31 cellular contexts compared by ENCODE assay signal in genomic region chr17:40522961-40523310, GRCh38. TPM values are rescaled to one million over a fixed set of nuclear protein-coding genes. Genes with fewer than 3 reads are reported as not detected.
DNase-seq lines count a peak whose midpoint lies in the region; ATAC-seq and TF ChIP-seq lines count a peak whose summit lies in the region.
"Had no signal": no experiment of that assay in that cellular context is flagged by ENCODE, and none has a peak within 500 bp of the region (broad histone marks: within the 10 kb centered on the region; RNA-seq: fewer than 3 reads in every experiment).

No MANE protein-coding gene starts in this region.

- ATAC-seq in sciatic nerve (no peak), GM23338 (no peak)
- ATAC-seq: HepG2, Panc1 had no signal

- no peaks in the 10 kb centered on the region for H3K79me2 ChIP-seq in MM.1S (ENCODE audit: low read length)
- no peaks in the 10 kb centered on the region for H3K79me2 ChIP-seq in GM23338 (replicated peaks; ENCODE audit: insufficient read depth)

- H3K27ac ChIP-seq in MM.1S (ENCODE audit: low read length) = no peak overlapping the region
- no peak overlapping the region for H3K27ac ChIP-seq in GM23338 (ENCODE audit: low read depth)
- H3K27ac ChIP-seq: cardiac muscle cell, HL-60, tibial artery, WERI-Rb-1 had no signal

- H3K36me3 ChIP-seq in MM.1S (replicated peaks; ENCODE audit: insufficient read depth, low read length) (no peaks in the 10 kb centered on the region), GM23338 (ENCODE audit: insufficient read depth) (no peaks in the 10 kb centered on the region)
- H3K36me3 ChIP-seq: cardiac muscle cell, tibial artery, WERI-Rb-1 had no signal

- CTCF ChIA-PET in activated naive CD4-positive, alpha-beta T cell treated with anti-CD3 and anti-CD28 coated beads, Interleukin-2, amount 10 ng/mL, durations not matched to agents 7 days and 5 days (lab: Charles Lee) = interaction anchor here (1.5 kb wide), 1 partner anchor 47 kb away, joined by 4 read pairs; no protein-coding TSS in a partner anchor

- H3K9me3 ChIP-seq in MM.1S (replicated peaks; ENCODE audit: insufficient read depth, low read length) = no peaks in the 10 kb centered on the region
- H3K9me3 ChIP-seq: tibial artery had no signal

- H3K9me3 Mint-ChIP-seq in activated naive CD4-positive, alpha-beta T cell treated with anti-CD3 and anti-CD28 coated beads, Interleukin-2, amount 10 ng/mL, durations not matched to agents 7 days and 5 days = peaks cover 37% of the 10 kb centered on the region
- peaks cover 14% of the 10 kb centered on the region for H3K9me3 Mint-ChIP-seq in GM23338

- H3K4me3 Mint-ChIP-seq in activated naive CD4-positive, alpha-beta T cell treated with anti-CD3 and anti-CD28 coated beads, Interleukin-2, amount 10 ng/mL, durations not matched to agents 7 days and 5 days = no peak overlapping the region
- H3K4me3 Mint-ChIP-seq in GM23338 = no peak overlapping the region
- H3K4me3 Mint-ChIP-seq: activated CD4-positive, alpha-beta memory T cell treated with anti-CD3 and anti-CD28 coated beads for 36 hours; neural crest cell had no signal

- intact Hi-C loops in sciatic nerve (cut with DNase I) = no loop called here

- peaks cover 90% of the 10 kb centered on the region for H3K36me3 Mint-ChIP-seq in activated naive CD4-positive, alpha-beta T cell treated with anti-CD3 and anti-CD28 coated beads, Interleukin-2, amount 10 ng/mL, durations not matched to agents 7 days and 5 days
- peaks cover 5% of the 10 kb centered on the region; the same call in 1 of the 3 replicates for H3K36me3 Mint-ChIP-seq in GM23338 (ENCODE audit: low read depth)

- no peak for DNase-seq in activated naive CD4-positive, alpha-beta T cell treated with anti-CD3 and anti-CD28 coated beads, Interleukin-2, amount 10 ng/mL, durations not matched to agents 7 days and 5 days
- DNase-seq in activated naive CD4-positive, alpha-beta T cell (lab: John Stamatoyannopoulos, UW) = no peak
- DNase-seq in epithelial cell of esophagus (ENCODE audit: low read depth) (peak; percentile 64), sciatic nerve (ENCODE audit: low spot score) (peak; percentile 10), ecto neural progenitor cell (ENCODE audit: low spot score) (no peak), MM.1S (no peak), GM23338 (ENCODE audit: low spot score) (no peak)
- DNase-seq in activated CD4-positive, CD25-positive, alpha-beta regulatory T cell treated with anti-CD3 and anti-CD28 coated beads, Interleukin-2, amount 50 U/mL, for 72 hours = no peak
- DNase-seq: activated CD4-positive, alpha-beta memory T cell treated with anti-CD3 and anti-CD28 coated beads for 36 hours; activated naive CD4-positive, alpha-beta T cell treated with Interleukin-2 at 50 U/mL for 16 hours; amygdala; H7; hippocampal formation; NCI-H2107; NCI-H510A; posterior cingulate gyrus; stimulated activated CD4-positive, alpha-beta T cell treated with anti-CD3 and anti-CD28 coated beads, Interleukin-2, amount 100 ng/mL, for 48 hours; stimulated activated naive CD4-positive, alpha-beta T cell; WERI-Rb-1 had no signal

- H3K4me1 Mint-ChIP-seq in activated naive CD4-positive, alpha-beta T cell treated with anti-CD3 and anti-CD28 coated beads, Interleukin-2, amount 10 ng/mL, durations not matched to agents 7 days and 5 days = peaks cover 87% of the 10 kb centered on the region
- peaks cover 5% of the 10 kb centered on the region for H3K4me1 Mint-ChIP-seq in GM23338

- H3K27me3 ChIP-seq in MM.1S (replicated peaks; ENCODE audit: insufficient read depth, low read length) = peaks cover 23% of the 10 kb centered on the region; the same call in 1 of the 2 replicates
- H3K27me3 ChIP-seq in GM23338 (ENCODE audit: insufficient read depth) = no peaks in the 10 kb centered on the region
- H3K27me3 ChIP-seq: cardiac muscle cell had no signal

- TF ChIP-seq CTCF in epithelial cell of esophagus (IDR thresholded peaks at IDR 0.05; ENCODE audit: insufficient read depth, low read depth, low read length, missing control alignments) (no peak), MM.1S (IDR thresholded peaks at IDR 0.05; ENCODE audit: low read length) (no peak), GM23338 (conservative IDR thresholded peaks at IDR 0.05; ENCODE audit: low read depth in 2 of 2) (no peak)

- H3F3A ChIP-seq in MM.1S (ENCODE audit: insufficient read depth, low read length) (no peaks in the 10 kb centered on the region), GM23338 (replicated peaks; ENCODE audit: low read depth) (no peaks in the 10 kb centered on the region)

- H2AFZ ChIP-seq in MM.1S (ENCODE audit: low read length) (no peak overlapping the region), GM23338 (no peak overlapping the region)

- H3K4me2 ChIP-seq in MM.1S (ENCODE audit: low read depth, low read length) (no peak overlapping the region), GM23338 (no peak overlapping the region)

- no peak overlapping the region for H3K4me3 ChIP-seq in epithelial cell of esophagus (ENCODE audit: low read length)
- no peak overlapping the region for H3K4me3 ChIP-seq in MM.1S (ENCODE audit: low read length)
- H3K4me3 ChIP-seq in GM23338 = no peak overlapping the region
- H3K4me3 ChIP-seq: cardiac muscle cell, tibial artery had no signal

- H3K27me3 Mint-ChIP-seq in activated naive CD4-positive, alpha-beta T cell treated with anti-CD3 and anti-CD28 coated beads, Interleukin-2, amount 10 ng/mL, durations not matched to agents 7 days and 5 days = no peaks in the 10 kb centered on the region
- H3K27me3 Mint-ChIP-seq in GM23338 (ENCODE audit: insufficient read depth, low read depth, poor library complexity) = peaks cover 8% of the 10 kb centered on the region
- H3K27me3 Mint-ChIP-seq: activated CD4-positive, alpha-beta memory T cell treated with anti-CD3 and anti-CD28 coated beads for 36 hours had no signal

- H3K9me2 ChIP-seq in MM.1S (replicated peaks; ENCODE audit: insufficient read depth, low read length) (no peaks in the 10 kb centered on the region), GM23338 (ENCODE audit: insufficient read depth) (no peaks in the 10 kb centered on the region)

- H3K9ac ChIP-seq in MM.1S (ENCODE audit: low read length) = no peak overlapping the region
- H3K9ac ChIP-seq: BLaER1 treated with 17β-estradiol and CSF1 and Interleukin-3, amounts not matched to agents 10 nM and 100 nM had no signal

- H4K20me1 ChIP-seq in MM.1S (ENCODE audit: insufficient read depth, low read length) (no peaks in the 10 kb centered on the region), GM23338 (replicated peaks; ENCODE audit: insufficient read depth) (no peaks in the 10 kb centered on the region)
- H4K20me1 ChIP-seq: BLaER1 treated with 17β-estradiol and CSF1 and Interleukin-3, amounts not matched to agents 10 nM and 100 nM had no signal

- H3K4me1 ChIP-seq in MM.1S (ENCODE audit: low read length) (no peaks in the 10 kb centered on the region), GM23338 (ENCODE audit: insufficient read depth) (no peaks in the 10 kb centered on the region; the same call in 1 of the 2 replicates)

- peak overlapping the region; percentile 43 for H3K27ac Mint-ChIP-seq in activated naive CD4-positive, alpha-beta T cell treated with anti-CD3 and anti-CD28 coated beads, Interleukin-2, amount 10 ng/mL, durations not matched to agents 7 days and 5 days
- no peak overlapping the region for H3K27ac Mint-ChIP-seq in GM23338
- H3K27ac Mint-ChIP-seq: activated CD4-positive, alpha-beta memory T cell treated with anti-CD3 and anti-CD28 coated beads for 36 hours had no signal

TF ChIP-seq in GM23338, 12 proteins besides CTCF, POLR2A, EP300 and RAD21 (continues in another document):
- TF ChIP-seq ZNF331 (CRISPR knock-in tag; IDR thresholded peaks at IDR 0.05; ENCODE audit: low read depth) (no peak), REST (IDR thresholded peaks at IDR 0.05; ENCODE audit: unreplicated experiment) (no peak), STAT1 (IDR thresholded peaks at IDR 0.05; ENCODE audit: unreplicated experiment) (no peak), ZNF114 (CRISPR knock-in tag; IDR thresholded peaks at IDR 0.05) (no peak)

RNA-seq across cellular contexts. Expression of gene TNS4, which starts 21.5 kb away (rescaled TPM):
- 0.36 TPM for total RNA-seq in sciatic nerve
- total RNA-seq in GM23338 (2014; rRNA removed; shearing (Covaris generic)) = 0.08 and 4.9 TPM in 2 replicates
- 0.31 and 0.64 TPM in 2 replicates for polyA plus RNA-seq in GM23338 (2016; fragmentation: Nextera tagmentation; extraction: Ambion mirVana)
- total RNA-seq: A673, cardiac muscle cell, dermis microvascular lymphatic vessel endothelial cell, frontal cortex, neural crest cell, SK-MEL-5 had no signal
- polyA plus RNA-seq: cardiac muscle cell, liver had no signal

RNA-seq across cellular contexts. Expression of gene CCR7, which starts 42.3 kb away (rescaled TPM):
- total RNA-seq in sciatic nerve = 1.4 TPM
- 0.59 TPM in 1 of 2 replicates, not detected in the other for total RNA-seq in GM23338 (2014; rRNA removed; shearing (Covaris generic))
- polyA plus RNA-seq in GM23338 (2016; fragmentation: Nextera tagmentation; extraction: Ambion mirVana) = 0.37 and 0.75 TPM in 2 replicates
- total RNA-seq: cardiac muscle cell, frontal cortex, SK-MEL-5 had no signal
- polyA plus RNA-seq: cardiac muscle cell had no signal

Comparison
In these comparisons a context has a peak if more than half of its experiments do, and no peak if none do; other contexts are left out.
1. DNase-seq: peak in epithelial cell of esophagus (single experiment) and sciatic nerve (single experiment); none in activated naive CD4-positive, alpha-beta T cell treated with anti-CD3 and anti-CD28 coated beads, Interleukin-2, amount 10 ng/mL, durations not matched to agents 7 days and 5 days (single experiment), activated naive CD4-positive, alpha-beta T cell (0 of 4), ecto neural progenitor cell (single experiment), MM.1S (single experiment), activated CD4-positive, CD25-positive, alpha-beta regulatory T cell treated with anti-CD3 and anti-CD28 coated beads, Interleukin-2, amount 50 U/mL, for 72 hours (single experiment) and GM23338 (single experiment).